Comparison of ENCODE assay signal across 9 cellular contexts in the genomic region with DNA sequence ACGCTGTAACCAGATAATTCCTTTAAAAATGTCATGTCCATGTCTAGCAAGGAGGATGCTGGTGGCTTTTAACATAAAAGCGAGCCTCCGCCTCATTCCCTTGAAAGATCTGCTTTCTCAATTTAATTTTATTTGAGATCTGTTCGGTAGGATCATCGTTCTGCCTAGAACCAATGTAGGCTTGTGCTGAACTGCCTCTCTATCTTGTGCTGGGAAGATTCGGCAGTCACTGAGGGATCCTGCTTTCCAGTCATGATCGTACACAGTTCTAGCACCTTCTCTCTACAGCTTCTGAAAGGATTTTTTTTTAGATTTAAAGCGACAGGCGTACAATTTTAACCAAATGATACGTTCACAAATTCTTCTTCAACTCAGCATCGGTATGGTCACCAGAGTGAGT. TPM values are rescaled to one million over a fixed set of nuclear protein-coding genes. Genes with fewer than 3 reads are reported as not detected.
DNase-seq lines count a peak whose midpoint lies in the region; ATAC-seq and TF ChIP-seq lines count a peak whose summit lies in the region.
"Had no signal": no experiment of that assay in that cellular context is flagged by ENCODE, and none has a peak within 500 bp of the region (broad histone marks: within the 10 kb centered on the region; RNA-seq: fewer than 3 reads in every experiment).

No MANE protein-coding gene starts in this region.

- no peak for ATAC-seq in HG02798 (IDR thresholded peaks at IDR 0.05; ENCODE audit: poor library complexity, unreplicated experiment)
- no peak for ATAC-seq in GM18502 (IDR thresholded peaks at IDR 0.05; ENCODE audit: poor library complexity, unreplicated experiment)
- no peak for ATAC-seq in HG02763 (IDR thresholded peaks at IDR 0.05; ENCODE audit: unreplicated experiment)

- DNase-seq in NCI-H1694 (lab: John Stamatoyannopoulos, UW) (peak; percentile 29), cardiac fibroblast (ENCODE audit: low read depth in 2 of 2) (peak; percentile 43 to 56), kidney tubule cell (ENCODE audit: low spot score) (peak; percentile 26), superior temporal gyrus (ENCODE audit: extremely low spot score) (peak; percentile 94), HT-29 (ENCODE audit: low spot score) (no peak)
- DNase-seq: stimulated activated naive CD4-positive, alpha-beta T cell treated with Interleukin-2 at 50 U/mL for 16 hours had no signal

- TF ChIP-seq CTCF in cardiac fibroblast (IDR thresholded peaks at IDR 0.05; ENCODE audit: low read depth, low read length) = no peak

- H3K4me3 ChIP-seq in cardiac fibroblast (replicated peaks in 1 of 2; ENCODE audit: low read depth in 2 of 2, low read length in 2 of 2) = peak overlapping the region; percentile 29 to 52

RNA-seq across cellular contexts. Expression of gene PEBP1, which starts 54.3 kb away (rescaled TPM):
- 256 and 291 TPM in 2 replicates for total RNA-seq in HT-29 (2014; rRNA removed; shearing (Covaris generic))
